8 cellular contexts compared by ENCODE assay signal in genomic region chr7:73865738-73866445, GRCh38. TPM values are rescaled to one million over a fixed set of nuclear protein-coding genes. Genes with fewer than 3 reads are reported as not detected.
DNase-seq lines count a peak whose midpoint lies in the region; ATAC-seq and TF ChIP-seq lines count a peak whose summit lies in the region.

No MANE protein-coding gene starts in this region.

- no peaks in the 10 kb centered on the region for H3K36me3 Mint-ChIP-seq in activated CD4-positive, alpha-beta T cell treated with anti-CD3 and anti-CD28 coated beads for 36 hours (ENCODE audit: low read depth)
- no peaks in the 10 kb centered on the region for H3K36me3 Mint-ChIP-seq in activated CD4-positive, alpha-beta T cell treated with anti-CD3 and anti-CD28 coated beads, Interleukin-2, amount 10 ng/mL, durations not matched to agents 24 days and 14 days (ENCODE audit: low read depth)

- no peaks in the 10 kb centered on the region for H3K27me3 ChIP-seq in ascending aorta
- no peaks in the 10 kb centered on the region for H3K27me3 ChIP-seq in tibial artery

- H3K9me3 ChIP-seq in ascending aorta = no peaks in the 10 kb centered on the region
- H3K9me3 ChIP-seq in tibial artery = no peaks in the 10 kb centered on the region

- no peak overlapping the region for H3K4me3 ChIP-seq in ascending aorta
- no peak overlapping the region for H3K4me3 ChIP-seq in tibial artery

- peak; percentile 48 for DNase-seq in activated CD4-positive, alpha-beta T cell treated with anti-CD3 and anti-CD28 coated beads for 36 hours
- no peak for DNase-seq in activated CD4-positive, alpha-beta T cell treated with anti-CD3 and anti-CD28 coated beads, Interleukin-2, amount 10 ng/mL, durations not matched to agents 24 days and 14 days
- DNase-seq in NCI-H1092 (lab: John Stamatoyannopoulos, UW) (peak; percentile 27), ascending aorta (ENCODE audit: low spot score in 2 of 2) (no peak), iris pigment epithelial cell (ENCODE audit: low read depth) (peak; percentile 59), tibial artery (peak in 1 of 2 donors; percentile 49), NK-92 (lab: John Stamatoyannopoulos, UW; ENCODE audit: unreplicated experiment) (no peak), posterior vena cava (ENCODE audit: low spot score) (no peak)

- H3K27ac ChIP-seq in ascending aorta (no peak overlapping the region), tibial artery (no peak overlapping the region)

- peak; percentile 68 to 83 (median 81) for TF ChIP-seq CTCF in ascending aorta (IDR thresholded peaks at IDR 0.05)
- peak; percentile 75 to 84 for TF ChIP-seq CTCF in tibial artery (IDR thresholded peaks at IDR 0.05)

- no peaks in the 10 kb centered on the region for H3K9me3 Mint-ChIP-seq in activated CD4-positive, alpha-beta T cell treated with anti-CD3 and anti-CD28 coated beads for 36 hours (ENCODE audit: low read depth)
- H3K9me3 Mint-ChIP-seq in activated CD4-positive, alpha-beta T cell treated with anti-CD3 and anti-CD28 coated beads, Interleukin-2, amount 10 ng/mL, durations not matched to agents 24 days and 14 days = no peaks in the 10 kb centered on the region

- H3K27me3 Mint-ChIP-seq in activated CD4-positive, alpha-beta T cell treated with anti-CD3 and anti-CD28 coated beads for 36 hours = no peaks in the 10 kb centered on the region
- H3K27me3 Mint-ChIP-seq in activated CD4-positive, alpha-beta T cell treated with anti-CD3 and anti-CD28 coated beads, Interleukin-2, amount 10 ng/mL, durations not matched to agents 24 days and 14 days = no peaks in the 10 kb centered on the region

- no peak overlapping the region for H3K4me3 Mint-ChIP-seq in activated CD4-positive, alpha-beta T cell treated with anti-CD3 and anti-CD28 coated beads for 36 hours
- no peak overlapping the region for H3K4me3 Mint-ChIP-seq in activated CD4-positive, alpha-beta T cell treated with anti-CD3 and anti-CD28 coated beads, Interleukin-2, amount 10 ng/mL, durations not matched to agents 24 days and 14 days

- peaks cover 21 to 28% of the 10 kb centered on the region in 2 donors for H3K4me1 ChIP-seq in ascending aorta
- peaks cover 4 to 31% (median 26%) of the 10 kb centered on the region in 4 donors for H3K4me1 ChIP-seq in tibial artery

- CTCF ChIA-PET in activated CD4-positive, alpha-beta T cell treated with anti-CD3 and anti-CD28 coated beads for 36 hours (lab: Charles Lee) = interaction anchor here (0.8 to 1.0 kb wide), 2 partner anchors 94 to 158 kb away, joined by 3 to 5 read pairs; no protein-coding TSS in a partner anchor

- peak; percentile 36 for ATAC-seq in activated CD4-positive, alpha-beta T cell treated with anti-CD3 and anti-CD28 coated beads for 36 hours

- POLR2A ChIA-PET in activated CD4-positive, alpha-beta T cell treated with anti-CD3 and anti-CD28 coated beads for 36 hours (lab: Charles Lee) = no interaction called here

- intact Hi-C loops in activated CD4-positive, alpha-beta T cell treated with anti-CD3 and anti-CD28 coated beads for 36 hours (cut with DNase I, micrococcal nuclease) = loop anchor here (1.0 to 2.0 kb wide), 3 partner anchors 113 to 161 kb away; no protein-coding TSS in a partner anchor
- intact Hi-C loops in activated CD4-positive, alpha-beta T cell treated with anti-CD3 and anti-CD28 coated beads, Interleukin-2, amount 10 ng/mL, durations not matched to agents 24 days and 14 days (cut with micrococcal nuclease) = no loop called here
- intact Hi-C loops in ascending aorta (cut with DNase I) (loop anchor here (1.0 to 5.0 kb wide), 2 partner anchors 337 to 536 kb away; no protein-coding TSS in a partner anchor), tibial artery (cut with DNase I; ENCODE audit: low total_unique reads) (loop anchor here (2.0 to 5.0 kb wide), 3 partner anchors 161 to 531 kb away; no protein-coding TSS in a partner anchor), posterior vena cava (cut with DNase I) (loop anchor here (5.0 to 10.0 kb wide), 4 partner anchors 161 to 536 kb away; partner anchors contain the start of gene ELN (in 1 of the 2))

- no peaks in the 10 kb centered on the region for H3K4me1 Mint-ChIP-seq in activated CD4-positive, alpha-beta T cell treated with anti-CD3 and anti-CD28 coated beads for 36 hours
- no peaks in the 10 kb centered on the region for H3K4me1 Mint-ChIP-seq in activated CD4-positive, alpha-beta T cell treated with anti-CD3 and anti-CD28 coated beads, Interleukin-2, amount 10 ng/mL, durations not matched to agents 24 days and 14 days

- no peaks in the 10 kb centered on the region for H3K36me3 ChIP-seq in ascending aorta
- H3K36me3 ChIP-seq in tibial artery = no peaks in the 10 kb centered on the region

- no peak overlapping the region for H3K27ac Mint-ChIP-seq in activated CD4-positive, alpha-beta T cell treated with anti-CD3 and anti-CD28 coated beads for 36 hours
- no peak overlapping the region for H3K27ac Mint-ChIP-seq in activated CD4-positive, alpha-beta T cell treated with anti-CD3 and anti-CD28 coated beads, Interleukin-2, amount 10 ng/mL, durations not matched to agents 24 days and 14 days

RNA-seq across cellular contexts. Expression of gene TMEM270, which starts 4.9 kb away (rescaled TPM):
- not detected for total RNA-seq in activated CD4-positive, alpha-beta T cell treated with anti-CD3 and anti-CD28 coated beads for 36 hours
- not detected in 2 replicates for total RNA-seq in activated CD4-positive, alpha-beta T cell treated with anti-CD3 and anti-CD28 coated beads, Interleukin-2, amount 10 ng/mL, durations not matched to agents 24 days and 14 days
- total RNA-seq in ascending aorta (not detected), posterior vena cava (not detected)

RNA-seq across cellular contexts. Expression of gene METTL27, which starts 23.6 kb away (rescaled TPM):
- 1 to 10 TPM; 2.1 to 2.2 TPM for total RNA-seq in activated CD4-positive, alpha-beta T cell treated with anti-CD3 and anti-CD28 coated beads for 36 hours
- total RNA-seq in activated CD4-positive, alpha-beta T cell treated with anti-CD3 and anti-CD28 coated beads, Interleukin-2, amount 10 ng/mL, durations not matched to agents 24 days and 14 days = 1.3 and 1.9 TPM in 2 replicates
- not detected for total RNA-seq in ascending aorta
- total RNA-seq in posterior vena cava = 1 to 10 TPM in 1 of 2 donors, under 1 TPM in 1; 0.90 to 5.1 TPM

RNA-seq across cellular contexts. Expression of gene CLDN4, which starts 35.1 kb away (rescaled TPM):
- under 1 TPM; 0.12 to 0.16 TPM for total RNA-seq in activated CD4-positive, alpha-beta T cell treated with anti-CD3 and anti-CD28 coated beads for 36 hours
- total RNA-seq in activated CD4-positive, alpha-beta T cell treated with anti-CD3 and anti-CD28 coated beads, Interleukin-2, amount 10 ng/mL, durations not matched to agents 24 days and 14 days = not detected in 2 replicates
- 0.21 TPM for total RNA-seq in ascending aorta
- total RNA-seq in posterior vena cava = under 1 TPM; 0.38 to 0.97 TPM

Comparison
In these comparisons a context has a peak if more than half of its experiments do, and no peak if none do; other contexts are left out.
1. DNase-seq: peak in activated CD4-positive, alpha-beta T cell treated with anti-CD3 and anti-CD28 coated beads for 36 hours (single experiment), NCI-H1092 (single experiment) and iris pigment epithelial cell (single experiment); none in activated CD4-positive, alpha-beta T cell treated with anti-CD3 and anti-CD28 coated beads, Interleukin-2, amount 10 ng/mL, durations not matched to agents 24 days and 14 days (single experiment), ascending aorta (0 of 2), NK-92 (single experiment) and posterior vena cava (single experiment).